16 cellular contexts compared by ENCODE assay signal in the genomic region with DNA sequence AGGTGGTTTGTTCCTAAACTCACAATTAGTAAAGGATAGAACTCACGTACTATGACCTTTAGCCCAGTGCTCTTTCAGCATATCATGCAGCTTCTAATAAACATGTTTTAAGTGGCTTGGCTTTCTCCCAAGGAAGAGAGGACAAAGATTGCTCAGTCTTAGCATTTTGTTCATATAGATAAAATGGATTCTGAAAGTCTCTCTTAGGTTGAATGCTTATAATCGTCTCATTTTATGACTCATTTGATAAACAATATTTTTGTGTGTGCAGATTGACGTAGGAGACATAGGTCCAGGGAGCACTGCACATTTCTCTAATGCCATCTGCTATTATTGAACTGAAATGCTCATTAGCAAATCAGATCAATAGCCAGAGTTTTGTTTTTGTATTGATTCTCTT. TPM values are rescaled to one million over a fixed set of nuclear protein-coding genes. Genes with fewer than 3 reads are reported as not detected.
DNase-seq lines count a peak whose midpoint lies in the region; FAIRE-seq and TF ChIP-seq lines count a peak whose summit lies in the region.
"Had no signal": no experiment of that assay in that cellular context is flagged by ENCODE, and none has a peak within 500 bp of the region (broad histone marks: within the 10 kb centered on the region; RNA-seq: fewer than 3 reads in every experiment).

No MANE protein-coding gene starts in this region.

- H3K9me3 ChIP-seq in endothelial cell of umbilical vein (replicated peaks; ENCODE audit: control insufficient read depth, insufficient read depth, low read length) (no peaks in the 10 kb centered on the region), osteoblast (ENCODE audit: low read depth, low read length) (no peaks in the 10 kb centered on the region), WERI-Rb-1 (ENCODE audit: severe bottlenecking) (no peaks in the 10 kb centered on the region)
- H3K9me3 ChIP-seq: pancreas, upper lobe of right lung had no signal

- H3K27ac ChIP-seq in endothelial cell of umbilical vein (ENCODE audit: insufficient read depth, low read depth, low read length) (no peak overlapping the region), osteoblast (ENCODE audit: low read depth, low read length) (no peak overlapping the region), WERI-Rb-1 (no peak overlapping the region)
- H3K27ac ChIP-seq: pancreas, upper lobe of right lung had no signal

- DNase-seq in NCI-H2029 treated with DMSO at 0.1 percent for 48 hours (lab: John Stamatoyannopoulos, UW) (peak; percentile 32), NCI-H2029 (lab: John Stamatoyannopoulos, UW) (no peak), NCI-H2227 (lab: John Stamatoyannopoulos, UW; ENCODE audit: unreplicated experiment) (peak; percentile 58), endothelial cell of umbilical vein (ENCODE audit: low read depth, low spot score) (peak; percentile 6), osteoblast (ENCODE audit: insufficient read length, low spot score, missing footprints) (no peak), WERI-Rb-1 (no peak)
- DNase-seq in activated T-cell treated with anti-CD3 and anti-CD28 coated beads, Interleukin-2, amount 50 U/mL, for 1 hour, result no peak
- DNase-seq in activated CD8-positive, alpha-beta memory T cell treated with anti-CD3 and anti-CD28 coated beads, Interleukin-2, amount 50 U/mL, for 4 hours, result no peak
- DNase-seq: activated CD4-positive, alpha-beta T cell treated with anti-CD3 and anti-CD28 coated beads, Interleukin-2, amount 50 U/mL, for 4 hours; activated gamma-delta T cell; NCI-H1048; pancreas; upper lobe of right lung had no signal

- no peak for FAIRE-seq in endothelial cell of umbilical vein (lab: Jason Lieb, UNC)
- FAIRE-seq: GM12878 had no signal

- H3K4me3 ChIP-seq in endothelial cell of umbilical vein (replicated peaks in 1 of 3; ENCODE audit: insufficient read depth in 1 of 3, low read depth in 1 of 3, low read length in 3 of 3) (no peak overlapping the region), osteoblast (ENCODE audit: insufficient read depth, low read length) (no peak overlapping the region), WERI-Rb-1 (ENCODE audit: low read depth, low read length) (no peak overlapping the region)
- H3K4me3 ChIP-seq: GM12878, pancreas, upper lobe of right lung had no signal

- no peak overlapping the region for H3K4me2 ChIP-seq in endothelial cell of umbilical vein (ENCODE audit: insufficient read depth, low read length)
- H3K4me2 ChIP-seq in osteoblast (ENCODE audit: insufficient read depth, low read length), result peak overlapping the region; percentile 25

- CTCF ChIA-PET in endothelial cell of umbilical vein (lab: Charles Lee), result no interaction called here

- no peak for TF ChIP-seq POLR2A in endothelial cell of umbilical vein (IDR thresholded peaks at IDR 0.05; ENCODE audit: low read depth, low read length)

- no peaks in the 10 kb centered on the region for H3K36me3 ChIP-seq in endothelial cell of umbilical vein (ENCODE audit: control insufficient read depth in 2 of 2, extremely low read depth in 1 of 2, insufficient read depth in 2 of 2, low read length in 2 of 2)
- no peaks in the 10 kb centered on the region for H3K36me3 ChIP-seq in osteoblast (ENCODE audit: insufficient read depth, low read length)
- no peaks in the 10 kb centered on the region for H3K36me3 ChIP-seq in WERI-Rb-1
- H3K36me3 ChIP-seq: pancreas, upper lobe of right lung had no signal

- H3K4me1 ChIP-seq in endothelial cell of umbilical vein (ENCODE audit: control insufficient read depth, extremely low read depth, insufficient read depth, low read length), result no peaks in the 10 kb centered on the region
- H3K4me1 ChIP-seq in osteoblast (ENCODE audit: insufficient read depth, low read length), result peaks cover 7% of the 10 kb centered on the region
- H3K4me1 ChIP-seq: pancreas, upper lobe of right lung had no signal

- H3K27me3 ChIP-seq in endothelial cell of umbilical vein (ENCODE audit: control insufficient read depth in 2 of 2, insufficient read depth in 2 of 2, low read length in 2 of 2) (no peaks in the 10 kb centered on the region), osteoblast (ENCODE audit: insufficient read depth, low read length) (no peaks in the 10 kb centered on the region), WERI-Rb-1 (ENCODE audit: insufficient read depth, low read depth, severe bottlenecking) (no peaks in the 10 kb centered on the region)
- H3K27me3 ChIP-seq: pancreas, upper lobe of right lung had no signal

- intact Hi-C loops in endothelial cell of umbilical vein (cut with micrococcal nuclease), result no loop called here

- H4K20me1 ChIP-seq in endothelial cell of umbilical vein (replicated peaks; ENCODE audit: control insufficient read depth, extremely low read depth, insufficient read depth, low read length) (no peaks in the 10 kb centered on the region), osteoblast (ENCODE audit: insufficient read depth, low read length) (no peaks in the 10 kb centered on the region)

- TF ChIP-seq CTCF in endothelial cell of umbilical vein (IDR thresholded peaks at IDR 0.05; ENCODE audit: extremely low read depth in 1 of 2, insufficient read depth in 1 of 2, low read depth in 1 of 2, low read length in 2 of 2) (no peak), osteoblast (IDR thresholded peaks at IDR 0.05; ENCODE audit: extremely low read depth, low read depth, low read length) (no peak), WERI-Rb-1 (IDR thresholded peaks at IDR 0.05; ENCODE audit: low read depth, low read length) (no peak)

- H3K9ac ChIP-seq in endothelial cell of umbilical vein (replicated peaks; ENCODE audit: extremely low read depth, insufficient read depth, low read length), result no peak overlapping the region

- POLR2A ChIA-PET in endothelial cell of umbilical vein (lab: Charles Lee), result no interaction called here

- no peaks in the 10 kb centered on the region for H3K9me1 ChIP-seq in endothelial cell of umbilical vein (replicated peaks; ENCODE audit: control insufficient read depth, extremely low read depth, insufficient read depth, low read length)

- H3K79me2 ChIP-seq in endothelial cell of umbilical vein (ENCODE audit: control insufficient read depth, insufficient read depth, low read length), result no peaks in the 10 kb centered on the region
- no peaks in the 10 kb centered on the region for H3K79me2 ChIP-seq in osteoblast (ENCODE audit: insufficient read depth, low read length)

- no TSS peak for BruUV-seq in endothelial cell of umbilical vein (replicated peaks; lab: Mats Ljungman, UMichigan)

- dilution Hi-C loops in endothelial cell of umbilical vein (cut with MboI; ENCODE audit: extremely low pct_ligation_motif_present, low sequenced_read_pairs), result no loop called here

- H2AFZ ChIP-seq in endothelial cell of umbilical vein (ENCODE audit: low read depth, low read length), result no peak overlapping the region
- H2AFZ ChIP-seq in osteoblast (ENCODE audit: low read length), result no peak overlapping the region

TF ChIP-seq in endothelial cell of umbilical vein, 7 proteins besides CTCF, POLR2A, EP300 and RAD21:
- peak; percentile 12 for TF ChIP-seq FOS (IDR thresholded peaks at IDR 0.05; ENCODE audit: borderline replicate concordance, insufficient read depth, low read length)
- TF ChIP-seq EZH2 (IDR thresholded peaks at IDR 0.05; ENCODE audit: borderline replicate concordance, low read depth, low read length, severe bottlenecking), result no peak
TF ChIP-seq in endothelial cell of umbilical vein: peak in this region for 1.

RNA-seq across cellular contexts. Expression of a gene that starts 44.8 kb away (rescaled TPM):
- not detected in 2 replicates for total RNA-seq in endothelial cell of umbilical vein
- not detected in 2 replicates for polyA plus RNA-seq in endothelial cell of umbilical vein
- not detected in 2 replicates for polyA plus RNA-seq in endothelial cell of umbilical vein (2011; cell fraction: cytosol; rRNA removed)
- not detected in 2 replicates for polyA plus RNA-seq in endothelial cell of umbilical vein (2011; cell fraction: nucleus; rRNA removed)
- not detected in 2 replicates for polyA plus RNA-seq in endothelial cell of umbilical vein (2012)
- not detected in 2 replicates for polyA minus RNA-seq in endothelial cell of umbilical vein
- polyA minus RNA-seq in endothelial cell of umbilical vein (2011; cell fraction: cytosol; rRNA and poly(A)+ RNA removed), result not detected
- not detected in 2 replicates for polyA minus RNA-seq in endothelial cell of umbilical vein (2011; cell fraction: nucleus; rRNA and poly(A)+ RNA removed)
- total RNA-seq in osteoblast, result not detected in 2 replicates
- total RNA-seq: T-helper 1 cell treated with Interleukin-12 subunit alpha and Interleukin-12 subunit beta and Interleukin-4 antibody, amounts not matched to agents 30 ng/mL and 1 ng/mL, for 36 hours; upper lobe of right lung had no signal
- polyA plus RNA-seq: esophagus, pancreas had no signal

Comparison
In these comparisons a context has a peak if more than half of its experiments do, and no peak if none do; other contexts are left out.
1. DNase-seq: peak in NCI-H2029 treated with DMSO at 0.1 percent for 48 hours (single experiment), NCI-H2227 (single experiment) and endothelial cell of umbilical vein (single experiment); none in NCI-H2029 (single experiment), osteoblast (single experiment), activated T-cell treated with anti-CD3 and anti-CD28 coated beads, Interleukin-2, amount 50 U/mL, for 1 hour (single experiment), activated CD8-positive, alpha-beta memory T cell treated with anti-CD3 and anti-CD28 coated beads, Interleukin-2, amount 50 U/mL, for 4 hours (single experiment) and WERI-Rb-1 (single experiment).